ENCODE assay signal across 5 cellular contexts in genomic region chr6:11468271-11468670, GRCh38.
A peak's percentile ranks its signal among the peaks of the same experiment; 100 is the strongest.
DNase-seq lines count a peak whose midpoint lies in the region; ATAC-seq, FAIRE-seq and TF ChIP-seq lines count a peak whose summit lies in the region.
"Not testable (repeated sequence)": the region's sequence is repeated elsewhere in the genome, so short reads cannot be mapped to it uniquely, and the experiment has no call there.

No MANE protein-coding gene starts in this region.

- H3K36me3 Mint-ChIP-seq in stimulated activated memory B cell treated with anti-CD40 and anti-IgM and Interleukin-4, amounts not matched to agents 10 μg/mL and 1 μg/mL and 100 μg/mL, for 72 hours, result not testable (repeated sequence)

- H3F3A ChIP-seq in GM23248 (ENCODE audit: insufficient read depth); SU-DHL-6 (ENCODE audit: insufficient read depth): not testable (repeated sequence)

- not testable (repeated sequence) for H2AFZ ChIP-seq in GM23248; GM12878 (ENCODE audit: control insufficient read depth, low read depth, low read length)
- H2AFZ ChIP-seq in SU-DHL-6 (ENCODE audit: low read depth, low read length, severe bottlenecking), result peak overlapping the region; percentile 8

- RAD21 ChIA-PET in GM12878 (lab: Charles Lee; ENCODE audit: unreplicated experiment), result interaction anchor here (0.9 to 14.9 kb wide), 9 partner anchors 10 to 191 kb away, joined by 3 to 384 read pairs (median 7); no protein-coding TSS in a partner anchor

- not testable (repeated sequence) for H3K9ac ChIP-seq in GM23248; SU-DHL-6 (ENCODE audit: low read length)
- H3K9ac ChIP-seq in GM12878 (ENCODE audit: control insufficient read depth, insufficient read depth, low read length), result peak overlapping the region; percentile 11; the same call in 1 of the 2 replicates

- not testable (repeated sequence) for ATAC-seq in GM12878; stimulated activated memory B cell treated with anti-CD40 and anti-IgM and Interleukin-4, amounts not matched to agents 10 μg/mL and 1 μg/mL and 100 μg/mL, for 72 hours

- not testable (repeated sequence) for H4K20me1 ChIP-seq in GM23248 (ENCODE audit: insufficient read depth); SU-DHL-6 (ENCODE audit: low read depth, low read length); GM12878 (ENCODE audit: control insufficient read depth, insufficient read depth)

- H3K9me2 ChIP-seq in GM23248 (ENCODE audit: insufficient read depth); SU-DHL-6 (replicated peaks; ENCODE audit: insufficient read depth, low read length): not testable (repeated sequence)

- not testable (repeated sequence) for TF ChIP-seq POLR2A in GM12878 (IDR thresholded peaks at IDR 0.05; ENCODE audit: low read depth, low read length)

- intact Hi-C loops in GM12878 (cut with micrococcal nuclease; ENCODE audit: unreplicated experiment), result not testable (repeated sequence)

- H3K27ac ChIP-seq in GM23248, result not testable (repeated sequence)
- H3K27ac ChIP-seq in SU-DHL-6 (ENCODE audit: low read depth, low read length) (peak overlapping the region; percentile 25; the same call in 1 of the 2 replicates), GM12878 (ENCODE audit: control insufficient read depth, insufficient read depth) (peak overlapping the region; percentile 91)

- H3K79me2 ChIP-seq in GM23248 (ENCODE audit: insufficient read depth); SU-DHL-6 (ENCODE audit: insufficient read depth, low read length); GM12878 (ENCODE audit: control insufficient read depth, insufficient read depth, low read length): not testable (repeated sequence)

- CTCF ChIA-PET in GM12878 (lab: Yijun Ruan, JAX), result interaction anchor here (1.3 to 1.8 kb wide), 3 partner anchors 24 to 101 kb away, joined by 4 to 6 read pairs (median 4); no protein-coding TSS in a partner anchor

- H3K4me2 ChIP-seq in GM23248 (ENCODE audit: unreplicated experiment); GM12878 (ENCODE audit: control insufficient read depth, insufficient read depth): not testable (repeated sequence)
- peak overlapping the region; percentile 3 for H3K4me2 ChIP-seq in SU-DHL-6 (ENCODE audit: low read depth, low read length, poor library complexity, severe bottlenecking)

- TF ChIP-seq EP300 in GM12878 (IDR thresholded peaks at IDR 0.05; ENCODE audit: borderline replicate concordance in 1 of 2, control insufficient read depth in 1 of 2, low read depth in 2 of 2, low read length in 2 of 2), result not testable (repeated sequence)

- not testable (repeated sequence) for H3K9me3 ChIP-seq in GM23248 (ENCODE audit: low read depth); SU-DHL-6 (ENCODE audit: insufficient read depth, low read length); GM12878 (replicated peaks; ENCODE audit: control insufficient read depth, insufficient read depth, low read length)

- not testable (repeated sequence) for H3K9me3 Mint-ChIP-seq in stimulated activated memory B cell treated with anti-CD40 and anti-IgM and Interleukin-4, amounts not matched to agents 10 μg/mL and 1 μg/mL and 100 μg/mL, for 72 hours

- not testable (repeated sequence) for H3K4me3 ChIP-seq in GM23248; SU-DHL-6 (ENCODE audit: insufficient read depth, low read length, poor library complexity, severe bottlenecking); GM12878

- not testable (repeated sequence) for H3K27me3 Mint-ChIP-seq in stimulated activated memory B cell treated with anti-CD40 and anti-IgM and Interleukin-4, amounts not matched to agents 10 μg/mL and 1 μg/mL and 100 μg/mL, for 72 hours

- not testable (repeated sequence) for H3K4me1 ChIP-seq in GM23248 (ENCODE audit: insufficient read depth)
- peaks cover 30% of the 10 kb centered on the region for H3K4me1 ChIP-seq in GM12878 (ENCODE audit: control insufficient read depth, insufficient read depth, low read length)

- POLR2A ChIA-PET in GM12878 (lab: Charles Lee), result interaction anchor here (1.0 to 4.5 kb wide), 4 partner anchors 24 to 100 kb away, joined by 5 to 22 read pairs (median 7); no protein-coding TSS in a partner anchor

- peaks cover 30% of the 10 kb centered on the region for H3K4me1 Mint-ChIP-seq in stimulated activated memory B cell treated with anti-CD40 and anti-IgM and Interleukin-4, amounts not matched to agents 10 μg/mL and 1 μg/mL and 100 μg/mL, for 72 hours

- H3K36me3 ChIP-seq in GM23248 (ENCODE audit: low read depth); SU-DHL-6 (ENCODE audit: low read length); GM12878 (ENCODE audit: control insufficient read depth in 2 of 2, insufficient read depth in 2 of 2, low read length in 1 of 2): not testable (repeated sequence)

- TF ChIP-seq RAD21 in GM12878 (IDR thresholded peaks at IDR 0.05; ENCODE audit: insufficient read depth, low read depth, low read length), result not testable (repeated sequence)

- peak overlapping the region; percentile 62 for H3K27ac Mint-ChIP-seq in stimulated activated memory B cell treated with anti-CD40 and anti-IgM and Interleukin-4, amounts not matched to agents 10 μg/mL and 1 μg/mL and 100 μg/mL, for 72 hours

- not testable (repeated sequence) for H3K4me3 Mint-ChIP-seq in stimulated activated memory B cell treated with anti-CD40 and anti-IgM and Interleukin-4, amounts not matched to agents 10 μg/mL and 1 μg/mL and 100 μg/mL, for 72 hours

- DNase-seq in GM23248 (peak; percentile 12), iris pigment epithelial cell (ENCODE audit: low read depth) (peak; percentile 32)
- DNase-seq in GM12878 (ENCODE audit: low read depth, low spot score), result not testable (repeated sequence)

- FAIRE-seq in GM12878 (lab: Jason Lieb, UNC), result not testable (repeated sequence)

- 43 to 45% methylated on average over 4 of the region's 4 CpGs for WGBS in GM23248 (ENCODE audit: low coverage in 1 of 2, low lambda C conversion rate in 2 of 2, missing lambda C conversion rate in 2 of 2), 2 experiments
- WGBS in GM12878 (ENCODE audit: insufficient coverage, insufficient replicate concordance, low lambda C conversion rate, missing lambda C conversion rate), result 85% methylated on average over 4 of the region's 4 CpGs

- in situ Hi-C loops in GM23248 (cut with MboI); GM12878 (cut with MboI): not testable (repeated sequence)

- SMC1A ChIA-PET in GM12878 (lab: Charles Lee; ENCODE audit: uncharacterized antibody, unreplicated experiment), result interaction anchor here (0.8 to 5.2 kb wide), 17 partner anchors 8 to 324 kb away, joined by 3 to 78 read pairs (median 8); no protein-coding TSS in a partner anchor

- not testable (repeated sequence) for H3K27me3 ChIP-seq in GM23248 (replicated peaks; ENCODE audit: insufficient read depth); SU-DHL-6 (ENCODE audit: low read length); GM12878 (replicated peaks in 1 of 2; ENCODE audit: control insufficient read depth in 2 of 2, insufficient read depth in 2 of 2, low read length in 1 of 2)

- TF ChIP-seq CTCF in SU-DHL-6 (IDR thresholded peaks at IDR 0.05; ENCODE audit: insufficient read depth, low read length, poor library complexity, severe bottlenecking); GM12878 (IDR thresholded peaks at IDR 0.05 in 2 of 3, conservative IDR thresholded peaks at IDR 0.05 in 1 of 3; ENCODE audit: control insufficient read depth in 2 of 3, extremely low read depth in 1 of 3, insufficient read depth in 1 of 3, low read depth in 3 of 3, low read length in 3 of 3): not testable (repeated sequence)

- not testable (repeated sequence) for BruUV-seq in GM12878 (replicated peaks; lab: Mats Ljungman, UMichigan)
